Comparison of ENCODE assay signal across 8 cellular contexts in the genomic region with DNA sequence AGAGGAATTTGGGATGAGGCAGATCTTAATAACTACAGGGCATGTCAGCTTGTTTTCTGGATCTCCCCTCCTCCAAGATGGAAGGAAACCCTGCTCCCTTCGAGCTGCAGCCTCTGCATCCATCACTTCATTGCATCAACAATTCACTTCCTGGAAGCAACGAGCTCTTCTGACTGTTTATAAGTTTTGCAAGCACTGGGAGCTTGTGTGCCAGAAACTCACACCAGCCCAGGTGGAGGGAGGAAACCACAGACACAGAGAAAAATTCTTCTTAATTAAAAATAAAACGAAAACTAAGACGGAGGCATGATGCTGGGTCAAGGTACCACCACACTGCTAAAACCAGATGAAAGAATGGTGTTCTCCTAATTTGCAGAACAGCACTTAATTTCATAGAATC. TPM values are rescaled to one million over a fixed set of nuclear protein-coding genes. Genes with fewer than 3 reads are reported as not detected.
A peak's percentile ranks its signal among the peaks of the same experiment; 100 is the strongest.
DNase-seq lines count a peak whose midpoint lies in the region; ATAC-seq lines count a peak whose summit lies in the region.

No MANE protein-coding gene starts in this region.

- no peak overlapping the region for H4K8ac ChIP-seq in mesendoderm (ENCODE audit: low read depth, low read length)

- no peak for DNase-seq in CD8-positive, alpha-beta memory T cell
- peak; percentile 8 for DNase-seq in GM23248
- DNase-seq in mesendoderm = no peak
- DNase-seq in NCI-H2081 (lab: John Stamatoyannopoulos, UW) = no peak
- no peak for DNase-seq in OCI-M1 (lab: John Stamatoyannopoulos, UW)
- DNase-seq in ureter (ENCODE audit: low spot score) = no peak
- DNase-seq in 8988T = no peak

- H3K4me2 ChIP-seq in GM23248 (ENCODE audit: unreplicated experiment) (no peak overlapping the region), mesendoderm (ENCODE audit: low read length) (no peak overlapping the region)

- H3K4me1 ChIP-seq in CD8-positive, alpha-beta memory T cell (ENCODE audit: insufficient read depth, low read length) = peaks cover 88% of the 10 kb centered on the region
- H3K4me1 ChIP-seq in GM23248 (ENCODE audit: insufficient read depth) (peaks cover 28% of the 10 kb centered on the region), mesendoderm (ENCODE audit: control insufficient read depth, low read depth, low read length) (peaks cover 21% of the 10 kb centered on the region)

- H3K4ac ChIP-seq in mesendoderm (ENCODE audit: low read depth, low read length) = no peak overlapping the region

- no peak overlapping the region for H3K56ac ChIP-seq in mesendoderm (ENCODE audit: low read length)

- 54 to 56% methylated on average over 4 of the region's 4 CpGs for WGBS in GM23248 (ENCODE audit: low coverage in 1 of 2, low lambda C conversion rate in 2 of 2, missing lambda C conversion rate in 2 of 2), 2 experiments
- no CpG with 5 or more reads among the region's 4 CpGs for WGBS in mesendoderm (ENCODE audit: extremely low coverage, insufficient coverage, low lambda C conversion rate)

- no peak overlapping the region for H3K23ac ChIP-seq in mesendoderm (ENCODE audit: low read length)

- H3K4me3 Mint-ChIP-seq in CD8-positive, alpha-beta memory T cell = peak overlapping the region; percentile 32 to 81 (median 74)
- H3K4me3 Mint-ChIP-seq in activated T-helper 17 cell treated with anti-CD3 and anti-CD28 coated beads, Interleukin-2, amount 50 U/mL, for 72 hours = peak overlapping the region; percentile 87

- CTCF ChIA-PET in CD8-positive, alpha-beta memory T cell (lab: Charles Lee) = interaction anchor here (0.9 to 3.3 kb wide), 6 partner anchors 8 to 112 kb away, joined by 3 to 12 read pairs (median 4); no protein-coding TSS in a partner anchor

- H3K9me3 ChIP-seq in CD8-positive, alpha-beta memory T cell (ENCODE audit: low read length) = no peaks in the 10 kb centered on the region
- H3K9me3 ChIP-seq in GM23248 (ENCODE audit: low read depth) = no peaks in the 10 kb centered on the region

- H2AFZ ChIP-seq in GM23248 = no peak overlapping the region

- H3K4me3 ChIP-seq in CD8-positive, alpha-beta memory T cell (ENCODE audit: low read length) = peak overlapping the region; percentile 19
- no peak overlapping the region for H3K4me3 ChIP-seq in GM23248
- no peak overlapping the region for H3K4me3 ChIP-seq in mesendoderm (ENCODE audit: low read length)

- POLR2A ChIA-PET in CD8-positive, alpha-beta memory T cell (lab: Charles Lee) = interaction anchor here (1.0 to 2.0 kb wide), 2 partner anchors 9 to 12 kb away, joined by 3 to 11 read pairs; no protein-coding TSS in a partner anchor

- no peak overlapping the region for H3K27ac ChIP-seq in CD8-positive, alpha-beta memory T cell (ENCODE audit: low read depth, low read length)
- H3K27ac ChIP-seq in GM23248 (no peak overlapping the region), mesendoderm (ENCODE audit: low read depth, low read length) (no peak overlapping the region)

- H3K79me1 ChIP-seq in mesendoderm (ENCODE audit: low read length) = peaks cover 22% of the 10 kb centered on the region

- peak overlapping the region; percentile 16 to 91 (median 86) for H3K27ac Mint-ChIP-seq in CD8-positive, alpha-beta memory T cell
- peak overlapping the region; percentile 92 for H3K27ac Mint-ChIP-seq in activated T-helper 17 cell treated with anti-CD3 and anti-CD28 coated beads, Interleukin-2, amount 50 U/mL, for 72 hours

- peaks cover 20% of the 10 kb centered on the region for H3K79me2 ChIP-seq in GM23248 (ENCODE audit: insufficient read depth)
- peaks cover 46% of the 10 kb centered on the region for H3K79me2 ChIP-seq in mesendoderm (ENCODE audit: control insufficient read depth, insufficient read depth, low read length)

- no peaks in the 10 kb centered on the region for H3K27me3 ChIP-seq in CD8-positive, alpha-beta memory T cell (ENCODE audit: insufficient read depth, low read length, poor library complexity, severe bottlenecking)
- H3K27me3 ChIP-seq in GM23248 (replicated peaks; ENCODE audit: insufficient read depth) (no peaks in the 10 kb centered on the region), mesendoderm (ENCODE audit: insufficient read depth, low read length, poor library complexity) (no peaks in the 10 kb centered on the region)

- peaks cover 22% of the 10 kb centered on the region for H3F3A ChIP-seq in GM23248 (ENCODE audit: insufficient read depth)

- H2AK5ac ChIP-seq in mesendoderm (ENCODE audit: low read length) = no peak overlapping the region

- no peaks in the 10 kb centered on the region for H3K9me2 ChIP-seq in GM23248 (ENCODE audit: insufficient read depth)

- no peak overlapping the region for H2BK120ac ChIP-seq in mesendoderm (ENCODE audit: low read depth, low read length)

- in situ Hi-C loops in GM23248 (cut with MboI) = no loop called here

- no peaks in the 10 kb centered on the region for H4K20me1 ChIP-seq in GM23248 (ENCODE audit: insufficient read depth)

- H3K9ac ChIP-seq in GM23248 = no peak overlapping the region
- no peak overlapping the region for H3K9ac ChIP-seq in mesendoderm (ENCODE audit: low read length)

- H3K27me3 Mint-ChIP-seq in CD8-positive, alpha-beta memory T cell = no peaks in the 10 kb centered on the region
- H3K27me3 Mint-ChIP-seq in activated T-helper 17 cell treated with anti-CD3 and anti-CD28 coated beads, Interleukin-2, amount 50 U/mL, for 72 hours = no peaks in the 10 kb centered on the region

- peak; percentile 60 for ATAC-seq in activated T-helper 17 cell treated with anti-CD3 and anti-CD28 coated beads, Interleukin-2, amount 50 U/mL, for 72 hours (replicated peaks)

- no peaks in the 10 kb centered on the region for H3K9me3 Mint-ChIP-seq in CD8-positive, alpha-beta memory T cell
- no peaks in the 10 kb centered on the region for H3K9me3 Mint-ChIP-seq in activated T-helper 17 cell treated with anti-CD3 and anti-CD28 coated beads, Interleukin-2, amount 50 U/mL, for 72 hours

- H2BK15ac ChIP-seq in mesendoderm (replicated peaks; ENCODE audit: low read depth) = no peak overlapping the region

- H2BK5ac ChIP-seq in mesendoderm (ENCODE audit: low read length) = no peak overlapping the region

- no peaks in the 10 kb centered on the region for H3K36me3 ChIP-seq in CD8-positive, alpha-beta memory T cell (ENCODE audit: insufficient read depth, low read length)
- H3K36me3 ChIP-seq in GM23248 (ENCODE audit: low read depth) (no peaks in the 10 kb centered on the region), mesendoderm (ENCODE audit: control insufficient read depth, insufficient read depth, low read length) (no peaks in the 10 kb centered on the region)

- peaks cover 0 to 4% (median 0%) of the 10 kb centered on the region in 3 donors for H3K36me3 Mint-ChIP-seq in CD8-positive, alpha-beta memory T cell
- H3K36me3 Mint-ChIP-seq in activated T-helper 17 cell treated with anti-CD3 and anti-CD28 coated beads, Interleukin-2, amount 50 U/mL, for 72 hours (ENCODE audit: low read depth) = peaks cover 8% of the 10 kb centered on the region

- H3K4me1 Mint-ChIP-seq in CD8-positive, alpha-beta memory T cell = peaks cover 75 to 97% (median 89%) of the 10 kb centered on the region in 3 donors
- peaks cover 70% of the 10 kb centered on the region for H3K4me1 Mint-ChIP-seq in activated T-helper 17 cell treated with anti-CD3 and anti-CD28 coated beads, Interleukin-2, amount 50 U/mL, for 72 hours

- H4K5ac ChIP-seq in mesendoderm (ENCODE audit: low read length) = no peak overlapping the region

- H3K18ac ChIP-seq in mesendoderm (ENCODE audit: low read length) = peak overlapping the region; percentile 18

RNA-seq across cellular contexts. Expression of gene LRIG1, which starts 10.6 kb away (rescaled TPM):
- 10 to 100 TPM; 37.9 to 38.2 TPM for total RNA-seq in CD8-positive, alpha-beta memory T cell
- polyA plus RNA-seq in CD8-positive, alpha-beta memory T cell = 47.9 TPM
- total RNA-seq in GM23248 (2014; rRNA removed; shearing (Covaris generic)) = 6.5 and 10.0 TPM in 2 replicates
- 2.8 and 3.1 TPM in 2 replicates for polyA plus RNA-seq in GM23248 (2016; fragmentation: Nextera tagmentation; extraction: Ambion mirVana)
- total RNA-seq in activated T-helper 17 cell treated with anti-CD3 and anti-CD28 coated beads, Interleukin-2, amount 50 U/mL, for 72 hours = 10 to 100 TPM; 43.3 to 54.1 TPM
- polyA plus RNA-seq in mesendoderm (2013, experiment 1 of 2) = 10.9 TPM
- 12.6 TPM for polyA plus RNA-seq in mesendoderm (2013, experiment 2 of 2)
- total RNA-seq in ureter = 15.8 TPM
